Comparison of ENCODE assay signal across 9 cellular contexts in genomic region chr2:67158718-67159117, GRCh38.
"Had no signal": no experiment of that assay in that cellular context is flagged by ENCODE, and none has a peak within 500 bp of the region (broad histone marks: within the 10 kb centered on the region; RNA-seq: fewer than 3 reads in every experiment).

No MANE protein-coding gene starts in this region.

- H3K4me2 ChIP-seq: GM23338 had no signal

- H3K4me3 ChIP-seq: GM23248, GM23338, HAP-1 had no signal

- DNase-seq: GM23248, GOT3, H7, H9, HCEC 1CT, HFFc6 had no signal

- H3K9me3 ChIP-seq: HAP-1 had no signal

- ATAC-seq: GM23338, HCT116 had no signal

- H2AFZ ChIP-seq: GM23248, GM23338 had no signal

- H3K9ac ChIP-seq: GM23248 had no signal

- H3K36me3 ChIP-seq: HAP-1 had no signal

- H3K27ac ChIP-seq: GM23248 had no signal
